In genomic region chr1:16150508-16150907, GRCh38 we compare ENCODE assay signal across 2 cellular contexts.
TF ChIP-seq lines count a peak whose summit lies in the region.

No MANE protein-coding gene starts in this region.

TF ChIP-seq in HEK293, 187 proteins besides CTCF, POLR2A, EP300 and RAD21 (continued from another document):
- TF ChIP-seq, protein P1, sequence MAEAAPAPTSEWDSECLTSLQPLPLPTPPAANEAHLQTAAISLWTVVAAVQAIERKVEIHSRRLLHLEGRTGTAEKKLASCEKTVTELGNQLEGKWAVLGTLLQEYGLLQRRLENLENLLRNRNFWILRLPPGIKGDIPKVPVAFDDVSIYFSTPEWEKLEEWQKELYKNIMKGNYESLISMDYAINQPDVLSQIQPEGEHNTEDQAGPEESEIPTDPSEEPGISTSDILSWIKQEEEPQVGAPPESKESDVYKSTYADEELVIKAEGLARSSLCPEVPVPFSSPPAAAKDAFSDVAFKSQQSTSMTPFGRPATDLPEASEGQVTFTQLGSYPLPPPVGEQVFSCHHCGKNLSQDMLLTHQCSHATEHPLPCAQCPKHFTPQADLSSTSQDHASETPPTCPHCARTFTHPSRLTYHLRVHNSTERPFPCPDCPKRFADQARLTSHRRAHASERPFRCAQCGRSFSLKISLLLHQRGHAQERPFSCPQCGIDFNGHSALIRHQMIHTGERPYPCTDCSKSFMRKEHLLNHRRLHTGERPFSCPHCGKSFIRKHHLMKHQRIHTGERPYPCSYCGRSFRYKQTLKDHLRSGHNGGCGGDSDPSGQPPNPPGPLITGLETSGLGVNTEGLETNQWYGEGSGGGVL (tag by site-specific recombination; IDR thresholded peaks at IDR 0.05) = no peak
- TF ChIP-seq ZFHX2 (tag by site-specific recombination; conservative IDR thresholded peaks at IDR 0.05) = peak; percentile 57
- no peak for TF ChIP-seq ZNF121 (tag by site-specific recombination; IDR thresholded peaks at IDR 0.05)
- TF ChIP-seq EGR2 (tag by site-specific recombination; IDR thresholded peaks at IDR 0.05; ENCODE audit: low read depth) = peak; percentile 50
- TF ChIP-seq PRDM6 (tag by site-specific recombination; IDR thresholded peaks at IDR 0.05) = no peak
- no peak for TF ChIP-seq ZNF530 (tag by site-specific recombination; IDR thresholded peaks at IDR 0.05; ENCODE audit: low read depth)

TF ChIP-seq in HepG2, 621 proteins besides CTCF, POLR2A, EP300 and RAD21:
- TF ChIP-seq, protein P2, sequence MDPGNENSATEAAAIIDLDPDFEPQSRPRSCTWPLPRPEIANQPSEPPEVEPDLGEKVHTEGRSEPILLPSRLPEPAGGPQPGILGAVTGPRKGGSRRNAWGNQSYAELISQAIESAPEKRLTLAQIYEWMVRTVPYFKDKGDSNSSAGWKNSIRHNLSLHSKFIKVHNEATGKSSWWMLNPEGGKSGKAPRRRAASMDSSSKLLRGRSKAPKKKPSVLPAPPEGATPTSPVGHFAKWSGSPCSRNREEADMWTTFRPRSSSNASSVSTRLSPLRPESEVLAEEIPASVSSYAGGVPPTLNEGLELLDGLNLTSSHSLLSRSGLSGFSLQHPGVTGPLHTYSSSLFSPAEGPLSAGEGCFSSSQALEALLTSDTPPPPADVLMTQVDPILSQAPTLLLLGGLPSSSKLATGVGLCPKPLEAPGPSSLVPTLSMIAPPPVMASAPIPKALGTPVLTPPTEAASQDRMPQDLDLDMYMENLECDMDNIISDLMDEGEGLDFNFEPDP (CRISPR knock-in tag; conservative IDR thresholded peaks at IDR 0.05) = no peak
- TF ChIP-seq ZNF614 (CRISPR knock-in tag; IDR thresholded peaks at IDR 0.05; ENCODE audit: borderline replicate concordance) (no peak), ZNF333 (CRISPR knock-in tag; IDR thresholded peaks at IDR 0.05; ENCODE audit: borderline replicate concordance) (no peak), ZFP1 (CRISPR knock-in tag; IDR thresholded peaks at IDR 0.05) (no peak), PCBP1 (IDR thresholded peaks at IDR 0.05; ENCODE audit: borderline replicate concordance, low read depth, low read length) (0 out of 2 replicates have a peak, but pooled peaks have one; percentile 51), ZBTB21 (CRISPR knock-in tag; IDR thresholded peaks at IDR 0.05) (no peak), JUNB (CRISPR knock-in tag; IDR thresholded peaks at IDR 0.05; ENCODE audit: borderline replicate concordance) (no peak), POLR2G (IDR thresholded peaks at IDR 0.05; ENCODE audit: low read depth, low read length) (0 out of 2 replicates have a peak, but pooled peaks have one; percentile 25), ZNF691 (CRISPR knock-in tag; IDR thresholded peaks at IDR 0.05; ENCODE audit: borderline replicate concordance, low read depth) (no peak), ZNF136 (CRISPR knock-in tag; IDR thresholded peaks at IDR 0.05; ENCODE audit: low read depth) (no peak), AGO2 (optimal IDR thresholded peaks at IDR 0.05; ENCODE audit: low read depth, low read length) (peak; percentile 65), ZGPAT (CRISPR knock-in tag; IDR thresholded peaks at IDR 0.05) (no peak), MEIS2 (CRISPR knock-in tag; IDR thresholded peaks at IDR 0.05) (no peak), MLLT10 (CRISPR knock-in tag; IDR thresholded peaks at IDR 0.05) (no peak), THAP11 (CRISPR knock-in tag; IDR thresholded peaks at IDR 0.05) (no peak), TP53 (CRISPR knock-in tag; conservative IDR thresholded peaks at IDR 0.05) (no peak), SOX6 (IDR thresholded peaks at IDR 0.05) (no peak), SOX6 (CRISPR knock-in tag; IDR thresholded peaks at IDR 0.05) (no peak), REPIN1 (CRISPR knock-in tag; IDR thresholded peaks at IDR 0.05; ENCODE audit: borderline replicate concordance, low read depth) (no peak), GTF3A (CRISPR knock-in tag; conservative IDR thresholded peaks at IDR 0.05) (0 out of 2 replicates have a peak, but pooled peaks have one; percentile 39), ZNF607 (CRISPR knock-in tag; IDR thresholded peaks at IDR 0.05; ENCODE audit: borderline replicate concordance) (no peak), MAFK (conservative IDR thresholded peaks at IDR 0.05 in 1 of 2, IDR thresholded peaks at IDR 0.05 in 1 of 2; ENCODE audit: low read length in 2 of 2) (no peak), KLF15 (CRISPR knock-in tag; IDR thresholded peaks at IDR 0.05; ENCODE audit: borderline replicate concordance) (no peak), ATRX (CRISPR knock-in tag; IDR thresholded peaks at IDR 0.05; ENCODE audit: borderline replicate concordance) (no peak), ETV5 (CRISPR knock-in tag; IDR thresholded peaks at IDR 0.05; ENCODE audit: borderline replicate concordance) (no peak), ZNF652 (CRISPR knock-in tag; IDR thresholded peaks at IDR 0.05; ENCODE audit: borderline replicate concordance, low read depth) (peak; percentile 74; the same call in 1 of the 2 replicates), HOXA9 (CRISPR knock-in tag; IDR thresholded peaks at IDR 0.05; ENCODE audit: borderline replicate concordance) (no peak), HOXA5 (CRISPR knock-in tag; IDR thresholded peaks at IDR 0.05) (no peak)
- TF ChIP-seq, protein P3, sequence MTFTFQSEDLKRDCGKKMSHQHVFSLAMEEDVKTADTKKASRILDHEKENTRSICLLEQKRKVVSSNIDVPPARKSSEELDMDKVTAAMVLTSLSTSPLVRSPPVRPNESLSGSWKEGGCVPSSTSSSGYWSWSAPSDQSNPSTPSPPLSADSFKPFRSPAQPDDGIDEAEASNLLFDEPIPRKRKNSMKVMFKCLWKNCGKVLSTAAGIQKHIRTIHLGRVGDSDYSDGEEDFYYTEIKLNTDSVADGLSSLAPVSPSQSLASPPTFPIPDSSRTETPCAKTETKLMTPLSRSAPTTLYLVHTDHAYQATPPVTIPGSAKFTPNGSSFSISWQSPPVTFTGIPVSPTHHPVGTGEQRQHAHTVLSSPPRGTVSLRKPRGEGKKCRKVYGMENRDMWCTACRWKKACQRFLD (CRISPR knock-in tag; IDR thresholded peaks at IDR 0.05; ENCODE audit: borderline replicate concordance) = no peak
- TF ChIP-seq, protein P4, sequence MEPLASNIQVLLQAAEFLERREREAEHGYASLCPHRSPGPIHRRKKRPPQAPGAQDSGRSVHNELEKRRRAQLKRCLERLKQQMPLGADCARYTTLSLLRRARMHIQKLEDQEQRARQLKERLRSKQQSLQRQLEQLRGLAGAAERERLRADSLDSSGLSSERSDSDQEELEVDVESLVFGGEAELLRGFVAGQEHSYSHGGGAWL (CRISPR knock-in tag; IDR thresholded peaks at IDR 0.05) = no peak
